8 cellular contexts compared by ENCODE assay signal in genomic region chr9:35746583-35746982, GRCh38. TPM values are rescaled to one million over a fixed set of nuclear protein-coding genes. Genes with fewer than 3 reads are reported as not detected.
DNase-seq lines count a peak whose midpoint lies in the region; ATAC-seq, FAIRE-seq and TF ChIP-seq lines count a peak whose summit lies in the region.

No MANE protein-coding gene starts in this region.

- H3K27me3 Mint-ChIP-seq in osteocyte (ENCODE audit: unreplicated experiment): no peaks in the 10 kb centered on the region

- no peaks in the 10 kb centered on the region for H3K9me1 ChIP-seq in endothelial cell of umbilical vein (replicated peaks; ENCODE audit: control insufficient read depth, extremely low read depth, insufficient read depth, low read length)

- ATAC-seq in DND-41 (ENCODE audit: insufficient read depth, low read depth) (no peak), HG03097 (IDR thresholded peaks at IDR 0.05; ENCODE audit: low FRiP score, unreplicated experiment) (no peak)

- H3K79me2 ChIP-seq in DND-41 (ENCODE audit: insufficient read depth, low read length): peaks cover 21% of the 10 kb centered on the region
- peaks cover 29% of the 10 kb centered on the region for H3K79me2 ChIP-seq in OCI-LY1 (ENCODE audit: insufficient read depth, low read length)
- H3K79me2 ChIP-seq in endothelial cell of umbilical vein (ENCODE audit: control insufficient read depth, insufficient read depth, low read length): peaks cover 72% of the 10 kb centered on the region

- peak overlapping the region; percentile 90 for H3K4me3 Mint-ChIP-seq in osteocyte (ENCODE audit: unreplicated experiment)

- no TSS peak for BruUV-seq in endothelial cell of umbilical vein (replicated peaks; lab: Mats Ljungman, UMichigan)

- CTCF ChIA-PET in endothelial cell of umbilical vein (lab: Charles Lee): interaction anchor here (0.8 to 7.2 kb wide), 11 partner anchors 10 to 136 kb away, joined by 3 to 86 read pairs (median 6); partner anchors contain the start of gene SPAG8

- H2AFZ ChIP-seq in DND-41 (ENCODE audit: low read depth, low read length) (no peak overlapping the region), OCI-LY1 (ENCODE audit: low read length) (no peak overlapping the region), endothelial cell of umbilical vein (ENCODE audit: low read depth, low read length) (no peak overlapping the region)

- H3K4me1 ChIP-seq in DND-41 (ENCODE audit: insufficient read depth, low read length) (peaks cover 52% of the 10 kb centered on the region), OCI-LY1 (ENCODE audit: insufficient read depth, low read length, severe bottlenecking) (peaks cover 36% of the 10 kb centered on the region), endothelial cell of umbilical vein (ENCODE audit: control insufficient read depth, extremely low read depth, insufficient read depth, low read length) (peaks cover 50% of the 10 kb centered on the region)

- H3K9me2 ChIP-seq in OCI-LY1 (ENCODE audit: low read depth, low read length): no peaks in the 10 kb centered on the region

- H3K27ac ChIP-seq in DND-41 (ENCODE audit: low read length): no peak overlapping the region
- no peak overlapping the region for H3K27ac ChIP-seq in OCI-LY1 (ENCODE audit: low read depth, low read length, poor library complexity, severe bottlenecking)
- peak overlapping the region; percentile 84 for H3K27ac ChIP-seq in endothelial cell of umbilical vein (ENCODE audit: insufficient read depth, low read depth, low read length)

- H4K20me1 ChIP-seq in DND-41 (ENCODE audit: insufficient read depth, low read length) (no peaks in the 10 kb centered on the region), OCI-LY1 (ENCODE audit: insufficient read depth, low read length) (no peaks in the 10 kb centered on the region), endothelial cell of umbilical vein (replicated peaks; ENCODE audit: control insufficient read depth, extremely low read depth, insufficient read depth, low read length) (no peaks in the 10 kb centered on the region)

- peak overlapping the region; percentile 45 for H3K27ac Mint-ChIP-seq in osteocyte (ENCODE audit: unreplicated experiment)

- intact Hi-C loops in endothelial cell of umbilical vein (cut with micrococcal nuclease): no loop called here

- H3K9me3 ChIP-seq in DND-41 (ENCODE audit: insufficient read depth, low read length, severe bottlenecking) (no peaks in the 10 kb centered on the region), OCI-LY1 (ENCODE audit: low read length) (no peaks in the 10 kb centered on the region), endothelial cell of umbilical vein (replicated peaks; ENCODE audit: control insufficient read depth, insufficient read depth, low read length) (no peaks in the 10 kb centered on the region)

- H3K4me2 ChIP-seq in DND-41 (ENCODE audit: insufficient read depth, low read length) (peak overlapping the region; percentile 98), OCI-LY1 (ENCODE audit: low read length) (peak overlapping the region; percentile 79), endothelial cell of umbilical vein (ENCODE audit: insufficient read depth, low read length) (peak overlapping the region; percentile 98)

- H3K4me3 ChIP-seq in DND-41 (ENCODE audit: low read depth in 1 of 2, low read length in 2 of 2) (peak overlapping the region in 1 of 2 experiments; percentile 78; a peak in 2 of 4 replicates), OCI-LY1 (ENCODE audit: low read depth, low read length, poor library complexity, severe bottlenecking) (peak overlapping the region; percentile 76), endothelial cell of umbilical vein (replicated peaks in 1 of 3; ENCODE audit: insufficient read depth in 1 of 3, low read depth in 1 of 3, low read length in 3 of 3) (peak overlapping the region; percentile 66 to 99 (median 87))

- peaks cover 41% of the 10 kb centered on the region for H3K4me1 Mint-ChIP-seq in osteocyte (ENCODE audit: unreplicated experiment)

- H3K36me3 Mint-ChIP-seq in osteocyte (ENCODE audit: unreplicated experiment): peaks cover 31% of the 10 kb centered on the region

- DNase-seq in DND-41: no peak
- peak; percentile 17 for DNase-seq in endothelial cell of umbilical vein (ENCODE audit: low read depth, low spot score)
- no peak for DNase-seq in osteocyte (ENCODE audit: extremely low spot score, unreplicated experiment)
- no peak for DNase-seq in ACHN
- no peak for DNase-seq in DMS 273 (lab: John Stamatoyannopoulos, UW; ENCODE audit: unreplicated experiment)
- no peak for DNase-seq in nucleus accumbens (lab: John Stamatoyannopoulos, UW)

- H3K9ac ChIP-seq in DND-41 (ENCODE audit: low read depth, low read length): peak overlapping the region; percentile 20; the same call in 1 of the 2 replicates
- peak overlapping the region; percentile 75 for H3K9ac ChIP-seq in OCI-LY1 (ENCODE audit: low read length)
- peak overlapping the region; percentile 99 for H3K9ac ChIP-seq in endothelial cell of umbilical vein (replicated peaks; ENCODE audit: extremely low read depth, insufficient read depth, low read length)

- H3K36me3 ChIP-seq in DND-41 (ENCODE audit: insufficient read depth, low read length): peaks cover 23% of the 10 kb centered on the region
- H3K36me3 ChIP-seq in OCI-LY1 (ENCODE audit: insufficient read depth, low read length): peaks cover 34% of the 10 kb centered on the region
- H3K36me3 ChIP-seq in endothelial cell of umbilical vein (ENCODE audit: control insufficient read depth in 2 of 2, extremely low read depth in 1 of 2, insufficient read depth in 2 of 2, low read length in 2 of 2): peaks cover 20 to 24% of the 10 kb centered on the region in 2 experiments

- POLR2A ChIA-PET in endothelial cell of umbilical vein (lab: Charles Lee): interaction anchor here (0.8 to 1.3 kb wide), 3 partner anchors 9 to 29 kb away, joined by 3 to 4 read pairs (median 4); no protein-coding TSS in a partner anchor

- TF ChIP-seq CTCF in DND-41 (IDR thresholded peaks at IDR 0.05; ENCODE audit: borderline replicate concordance, extremely low read depth, low read length, poor library complexity, severe bottlenecking): no peak
- TF ChIP-seq CTCF in OCI-LY1 (IDR thresholded peaks at IDR 0.05; ENCODE audit: low read length): no peak
- no peak for TF ChIP-seq CTCF in endothelial cell of umbilical vein (IDR thresholded peaks at IDR 0.05; ENCODE audit: extremely low read depth in 1 of 2, insufficient read depth in 1 of 2, low read depth in 1 of 2, low read length in 2 of 2)
- no peak for TF ChIP-seq CTCF in osteocyte (IDR thresholded peaks at IDR 0.05)

- H3K27me3 ChIP-seq in DND-41 (ENCODE audit: insufficient read depth, low read length, poor library complexity): no peaks in the 10 kb centered on the region
- H3K27me3 ChIP-seq in OCI-LY1 (ENCODE audit: insufficient read depth, low read length): no peaks in the 10 kb centered on the region
- no peaks in the 10 kb centered on the region for H3K27me3 ChIP-seq in endothelial cell of umbilical vein (ENCODE audit: control insufficient read depth in 2 of 2, insufficient read depth in 2 of 2, low read length in 2 of 2)

- in situ Hi-C loops in ACHN (cut with HindIII; ENCODE audit: low pct_ligation_motif_present, low pct_unique_long_range_greater_than_20kb, low sequenced_read_pairs): no loop called here

- dilution Hi-C loops in endothelial cell of umbilical vein (cut with MboI; ENCODE audit: extremely low pct_ligation_motif_present, low sequenced_read_pairs): no loop called here

- FAIRE-seq in endothelial cell of umbilical vein (lab: Jason Lieb, UNC): no peak

- no peaks in the 10 kb centered on the region for H3K9me3 Mint-ChIP-seq in osteocyte (ENCODE audit: unreplicated experiment)

- H3F3A ChIP-seq in OCI-LY1 (ENCODE audit: insufficient read depth, low read length): no peaks in the 10 kb centered on the region

- no peak for TF ChIP-seq POLR2A in endothelial cell of umbilical vein (IDR thresholded peaks at IDR 0.05; ENCODE audit: low read depth, low read length)

RNA-seq across cellular contexts. Expression of gene GBA2, which starts 2.4 kb away (rescaled TPM):
- 158 and 196 TPM in 2 replicates for total RNA-seq in endothelial cell of umbilical vein
- 99.9 and 110 TPM in 2 replicates for polyA plus RNA-seq in endothelial cell of umbilical vein
- 57.3 and 62.9 TPM in 2 replicates for polyA plus RNA-seq in endothelial cell of umbilical vein (2011; cell fraction: cytosol; rRNA removed)
- polyA plus RNA-seq in endothelial cell of umbilical vein (2011; cell fraction: nucleus; rRNA removed): 939 and 994 TPM in 2 replicates
- 58.1 and 93.8 TPM in 2 replicates for polyA plus RNA-seq in endothelial cell of umbilical vein (2012)
- polyA minus RNA-seq in endothelial cell of umbilical vein: 156 and 170 TPM in 2 replicates
- 13.1 TPM for polyA minus RNA-seq in endothelial cell of umbilical vein (2011; cell fraction: cytosol; rRNA and poly(A)+ RNA removed)
- polyA minus RNA-seq in endothelial cell of umbilical vein (2011; cell fraction: nucleus; rRNA and poly(A)+ RNA removed): 228 TPM in 2 replicates
- total RNA-seq in osteocyte: 64.0 and 69.8 TPM in 2 replicates

RNA-seq across cellular contexts. Expression of gene RGP1, which starts 2.5 kb away (rescaled TPM):
- total RNA-seq in endothelial cell of umbilical vein: 23.3 and 29.0 TPM in 2 replicates
- 12.7 and 15.0 TPM in 2 replicates for polyA plus RNA-seq in endothelial cell of umbilical vein
- 14.6 and 14.8 TPM in 2 replicates for polyA plus RNA-seq in endothelial cell of umbilical vein (2011; cell fraction: cytosol; rRNA removed)
- 27.3 and 27.5 TPM in 2 replicates for polyA plus RNA-seq in endothelial cell of umbilical vein (2011; cell fraction: nucleus; rRNA removed)
- polyA plus RNA-seq in endothelial cell of umbilical vein (2012): 18.4 and 19.7 TPM in 2 replicates
- polyA minus RNA-seq in endothelial cell of umbilical vein: 26.0 and 31.2 TPM in 2 replicates
- 11.1 TPM for polyA minus RNA-seq in endothelial cell of umbilical vein (2011; cell fraction: cytosol; rRNA and poly(A)+ RNA removed)
- polyA minus RNA-seq in endothelial cell of umbilical vein (2011; cell fraction: nucleus; rRNA and poly(A)+ RNA removed): 13.8 and 14.8 TPM in 2 replicates
- 35.9 and 38.4 TPM in 2 replicates for total RNA-seq in osteocyte

RNA-seq across cellular contexts. Expression of gene MSMP, which starts 7.5 kb away (rescaled TPM):
- total RNA-seq in endothelial cell of umbilical vein: 18.8 and 25.6 TPM in 2 replicates
- 23.5 and 29.0 TPM in 2 replicates for polyA plus RNA-seq in endothelial cell of umbilical vein
- 27.7 and 40.2 TPM in 2 replicates for polyA plus RNA-seq in endothelial cell of umbilical vein (2011; cell fraction: cytosol; rRNA removed)
- 9.9 and 11.8 TPM in 2 replicates for polyA plus RNA-seq in endothelial cell of umbilical vein (2011; cell fraction: nucleus; rRNA removed)
- 10.2 and 29.9 TPM in 2 replicates for polyA plus RNA-seq in endothelial cell of umbilical vein (2012)
- 7.9 and 10.8 TPM in 2 replicates for polyA minus RNA-seq in endothelial cell of umbilical vein
- not detected for polyA minus RNA-seq in endothelial cell of umbilical vein (2011; cell fraction: cytosol; rRNA and poly(A)+ RNA removed)
- 1.5 and 2.1 TPM in 2 replicates for polyA minus RNA-seq in endothelial cell of umbilical vein (2011; cell fraction: nucleus; rRNA and poly(A)+ RNA removed)
- total RNA-seq in osteocyte: 0.56 TPM in 1 of 2 replicates, not detected in the other

RNA-seq across cellular contexts. Expression of gene CREB3, which starts 14.1 kb away (rescaled TPM):
- total RNA-seq in endothelial cell of umbilical vein (36.4 and 39.8 TPM in 2 replicates), osteocyte (39.0 and 45.4 TPM in 2 replicates)
- polyA plus RNA-seq in endothelial cell of umbilical vein: 45.9 and 52.1 TPM in 2 replicates
- polyA plus RNA-seq in endothelial cell of umbilical vein (2011; cell fraction: cytosol; rRNA removed): 32.2 and 36.2 TPM in 2 replicates
- polyA plus RNA-seq in endothelial cell of umbilical vein (2011; cell fraction: nucleus; rRNA removed): 20.0 and 24.0 TPM in 2 replicates
- polyA plus RNA-seq in endothelial cell of umbilical vein (2012): 45.9 and 48.2 TPM in 2 replicates
- 18.5 and 19.4 TPM in 2 replicates for polyA minus RNA-seq in endothelial cell of umbilical vein
- 13.6 TPM for polyA minus RNA-seq in endothelial cell of umbilical vein (2011; cell fraction: cytosol; rRNA and poly(A)+ RNA removed)
- polyA minus RNA-seq in endothelial cell of umbilical vein (2011; cell fraction: nucleus; rRNA and poly(A)+ RNA removed): 7.0 and 9.1 TPM in 2 replicates

RNA-seq across cellular contexts. Expression of gene TLN1, which starts 14.6 kb away (rescaled TPM):
- total RNA-seq in endothelial cell of umbilical vein (424 and 450 TPM in 2 replicates), osteocyte (433 and 439 TPM in 2 replicates)
- 120 and 137 TPM in 2 replicates for polyA plus RNA-seq in endothelial cell of umbilical vein
- polyA plus RNA-seq in endothelial cell of umbilical vein (2011; cell fraction: cytosol; rRNA removed): 213 and 223 TPM in 2 replicates
- 252 and 278 TPM in 2 replicates for polyA plus RNA-seq in endothelial cell of umbilical vein (2011; cell fraction: nucleus; rRNA removed)
- 255 and 266 TPM in 2 replicates for polyA plus RNA-seq in endothelial cell of umbilical vein (2012)
- polyA minus RNA-seq in endothelial cell of umbilical vein: 647 and 685 TPM in 2 replicates
- polyA minus RNA-seq in endothelial cell of umbilical vein (2011; cell fraction: cytosol; rRNA and poly(A)+ RNA removed): 119 TPM
- 163 and 201 TPM in 2 replicates for polyA minus RNA-seq in endothelial cell of umbilical vein (2011; cell fraction: nucleus; rRNA and poly(A)+ RNA removed)

Comparison
In these comparisons a context has a peak if more than half of its experiments do, and no peak if none do; other contexts are left out.
1. H3K9ac ChIP-seq: peak in every context shown above with its lines; median percentile 99 in endothelial cell of umbilical vein; 75 in OCI-LY1; 20 in DND-41.
2. RNA of gene MSMP, which starts 7.5 kb away (total RNA-seq): 18.8 to 25.6 TPM in endothelial cell of umbilical vein; 0.56 TPM in osteocyte; every median in the first group is over 10 times any median in the second.
3. Peak in every context shown above with its lines, with median percentiles within 50 percentile points of each other: H3K4me2 ChIP-seq.